Comparison of ENCODE assay signal across 15 cellular contexts in the genomic region with DNA sequence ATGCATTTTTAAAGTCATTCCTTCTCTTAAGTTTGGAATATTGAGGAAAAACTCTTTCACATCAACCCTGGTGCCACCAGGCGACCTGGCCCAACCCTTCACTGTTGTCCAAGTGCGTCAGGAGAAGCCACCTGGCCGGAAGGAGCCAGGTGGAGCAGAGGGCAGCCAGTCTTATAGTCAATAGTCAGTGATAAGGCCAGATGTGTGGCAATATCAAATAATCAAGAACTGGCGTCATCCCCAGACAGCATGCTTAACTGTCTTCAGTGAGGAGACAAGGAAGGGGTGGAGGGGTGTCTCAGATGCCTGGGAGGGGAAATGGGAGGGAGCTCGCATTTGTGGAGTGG. TPM values are rescaled to one million over a fixed set of nuclear protein-coding genes. Genes with fewer than 3 reads are reported as not detected.
DNase-seq lines count a peak whose midpoint lies in the region; ATAC-seq, FAIRE-seq and TF ChIP-seq lines count a peak whose summit lies in the region.
"Had no signal": no experiment of that assay in that cellular context is flagged by ENCODE, and none has a peak within 500 bp of the region (broad histone marks: within the 10 kb centered on the region; RNA-seq: fewer than 3 reads in every experiment).

No MANE protein-coding gene starts in this region.

- H3K4me1 ChIP-seq in right cardiac atrium (ENCODE audit: control insufficient read depth, insufficient read depth, low read length): no peaks in the 10 kb centered on the region
- peaks cover 19% of the 10 kb centered on the region for H3K4me1 ChIP-seq in mucosa of descending colon (ENCODE audit: low read depth)
- H3K4me1 ChIP-seq in transverse colon: peaks cover 13 to 53% (median 18%) of the 10 kb centered on the region in 4 donors

- H3K36me3 ChIP-seq in bronchial epithelial cell (ENCODE audit: control insufficient read depth, insufficient read depth, low read length) (no peaks in the 10 kb centered on the region), mucosa of descending colon (ENCODE audit: low read depth) (no peaks in the 10 kb centered on the region), transverse colon (no peaks in the 10 kb centered on the region)
- H3K36me3 ChIP-seq: cardiac muscle cell had no signal

- peak; percentile 38 for TF ChIP-seq POLR2A in transverse colon (IDR thresholded peaks at IDR 0.05)

- H3K27me3 ChIP-seq in right cardiac atrium (ENCODE audit: control insufficient read depth, insufficient read depth) (no peaks in the 10 kb centered on the region), bronchial epithelial cell (ENCODE audit: control insufficient read depth, insufficient read depth, low read length) (no peaks in the 10 kb centered on the region), transverse colon (no peaks in the 10 kb centered on the region)
- H3K27me3 ChIP-seq: cardiac muscle cell had no signal

- DNase-seq in Right ventricle myocardium superior (no peak), right cardiac atrium (no peak), bronchial epithelial cell (ENCODE audit: low read depth) (peak; percentile 83), mucosa of descending colon (peak; percentile 76 to 84 (median 80)), transverse colon (peak; percentile 81), NCI-H1092 (lab: John Stamatoyannopoulos, UW) (no peak), H4 (ENCODE audit: low spot score) (no peak), NCI-H1048 (lab: John Stamatoyannopoulos, UW) (no peak)
- DNase-seq: Caco-2; glutamatergic neuron; stimulated activated naive B cell treated with anti-CD40 and anti-IgM and Interleukin-4, amounts not matched to agents 10 μg/mL and 1 μg/mL and 100 μg/mL, for 72 hours had no signal

- 80% methylated on average over 5 of the region's 5 CpGs for WGBS in right cardiac atrium
- WGBS in transverse colon (ENCODE audit: low coverage in 1 of 2), 2 donors: 48% methylated on average over 5 of the region's 5 CpGs; no CpG with 5 or more reads in 1 of the 2 donors

- H3K27ac ChIP-seq in right cardiac atrium (ENCODE audit: low read length): no peak overlapping the region
- H3K27ac ChIP-seq in transverse colon: peak overlapping the region; percentile 75 to 83 (median 79)
- H3K27ac ChIP-seq: cardiac muscle cell had no signal

- H3K9me3 ChIP-seq in right cardiac atrium (ENCODE audit: control insufficient read depth, low read length) (no peaks in the 10 kb centered on the region), mucosa of descending colon (no peaks in the 10 kb centered on the region), transverse colon (no peaks in the 10 kb centered on the region)
- H3K9me3 ChIP-seq: Caco-2 had no signal

- ATAC-seq in Right ventricle myocardium superior (ENCODE audit: poor library complexity) (peak; percentile 4), right cardiac atrium (no peak), mucosa of descending colon (peak; percentile 83)

- H3K4me3 ChIP-seq in right cardiac atrium (ENCODE audit: low read length): no peak overlapping the region
- no peak overlapping the region for H3K4me3 ChIP-seq in bronchial epithelial cell (ENCODE audit: low read depth, low read length)
- H3K4me3 ChIP-seq in mucosa of descending colon: no peak overlapping the region
- no peak overlapping the region for H3K4me3 ChIP-seq in transverse colon
- H3K4me3 ChIP-seq: cardiac muscle cell had no signal

- intact Hi-C loops in Right ventricle myocardium superior (cut with DNase I): no loop called here
- intact Hi-C loops in right cardiac atrium (cut with DNase I): no loop called here
- intact Hi-C loops in mucosa of descending colon (cut with DNase I, micrococcal nuclease): no loop called here
- intact Hi-C loops in transverse colon (cut with DNase I; ENCODE audit: low total_unique reads): no loop called here

- TF ChIP-seq CTCF in bronchial epithelial cell (IDR thresholded peaks at IDR 0.05; ENCODE audit: insufficient read depth, low read length, severe bottlenecking) (no peak), mucosa of descending colon (IDR thresholded peaks at IDR 0.05) (no peak), transverse colon (IDR thresholded peaks at IDR 0.05) (peak in 1 of 5 experiments; percentile 8)

- peak; percentile 62 for TF ChIP-seq EP300 in transverse colon (IDR thresholded peaks at IDR 0.05; ENCODE audit: low read depth)

- in situ Hi-C loops in transverse colon (cut with MboI; ENCODE audit: low pct_ligation_motif_present in 1 of 4, low pct_unique_long_range_greater_than_20kb in 1 of 4, low sequenced_read_pairs in 3 of 4): no loop called here

- no peak for FAIRE-seq in bronchial epithelial cell (lab: Jason Lieb, UNC)
- FAIRE-seq: A204.1, G401.6, islet of Langerhans had no signal

RNA-seq across cellular contexts. Expression of a gene that starts 49.1 kb away (rescaled TPM):
- total RNA-seq in Right ventricle myocardium superior: 11.9 TPM
- 100 to 1,000 TPM in 1 of 4 donors, 10 to 100 TPM in 3; 15.7 to 244 (median 46.3) TPM for total RNA-seq in right cardiac atrium
- polyA plus RNA-seq in right cardiac atrium: 144 TPM
- total RNA-seq in bronchial epithelial cell: 131 and 143 TPM in 2 replicates
- 100 to 1,000 TPM; 163 to 292 (median 243) TPM for total RNA-seq in mucosa of descending colon
- total RNA-seq in transverse colon: 1,000 to 10,000 TPM in 2 of 4 donors, 100 to 1,000 TPM in 2; 345 to 1,356 (median 884) TPM
- total RNA-seq in H4 (2014; rRNA removed; shearing (Covaris generic)): 21.5 and 22.0 TPM in 2 replicates

RNA-seq across cellular contexts. Expression of a gene that starts 53.1 kb away (rescaled TPM):
- total RNA-seq in Right ventricle myocardium superior (235 TPM), right cardiac atrium (100 to 1,000 TPM; 246 to 333 (median 297) TPM), bronchial epithelial cell (244 and 363 TPM in 2 replicates), mucosa of descending colon (100 to 1,000 TPM; 223 to 411 (median 317) TPM), transverse colon (100 to 1,000 TPM in 3 of 4 donors, 10 to 100 TPM in 1; 70.3 to 255 (median 244) TPM)
- 141 TPM for polyA plus RNA-seq in right cardiac atrium
- total RNA-seq in H4 (2014; rRNA removed; shearing (Covaris generic)): 364 and 433 TPM in 2 replicates

Comparison
In these comparisons a context has a peak if more than half of its experiments do, and no peak if none do; other contexts are left out.
1. ATAC-seq: peak in Right ventricle myocardium superior (single experiment) and mucosa of descending colon (single experiment); none in right cardiac atrium (0 of 2).
2. DNase-seq: peak in bronchial epithelial cell (single experiment), mucosa of descending colon (3 of 3) and transverse colon (single experiment); none in Right ventricle myocardium superior (single experiment), right cardiac atrium (0 of 3), NCI-H1092 (single experiment), H4 (single experiment) and NCI-H1048 (single experiment).